In genomic region chr4:68267433-68267944, GRCh38 we compare ENCODE assay signal across 21 cellular contexts. TPM values are rescaled to one million over a fixed set of nuclear protein-coding genes. Genes with fewer than 3 reads are reported as not detected.
A peak's percentile ranks its signal among the peaks of the same experiment; 100 is the strongest.
DNase-seq lines count a peak whose midpoint lies in the region; ATAC-seq and TF ChIP-seq lines count a peak whose summit lies in the region.
"Had no signal": no experiment of that assay in that cellular context is flagged by ENCODE, and none has a peak within 500 bp of the region (broad histone marks: within the 10 kb centered on the region; RNA-seq: fewer than 3 reads in every experiment).

No MANE protein-coding gene starts in this region.

- no peak overlapping the region for H3K4me3 ChIP-seq in GM23248
- no peak overlapping the region for H3K4me3 ChIP-seq in fibroblast of the aortic adventitia (ENCODE audit: low read depth, low read length)
- H3K4me3 ChIP-seq in SK-N-SH (ENCODE audit: low read depth in 2 of 2, low read length in 1 of 2) = no peak overlapping the region
- H3K4me3 ChIP-seq: gastroesophageal sphincter, right atrium auricular region, SJCRH30 had no signal

- WGBS in GM23248 (ENCODE audit: low coverage in 1 of 2, low lambda C conversion rate in 2 of 2, missing lambda C conversion rate in 2 of 2), 2 experiments = 40 to 48% methylated on average over 2 of the region's 2 CpGs
- 0% methylated on average over 2 of the region's 2 CpGs for WGBS in SK-N-SH (ENCODE audit: low lambda C conversion rate)

- H3K36me3 ChIP-seq in GM23248 (ENCODE audit: low read depth) = no peaks in the 10 kb centered on the region
- no peaks in the 10 kb centered on the region for H3K36me3 ChIP-seq in SK-N-SH (replicated peaks in 1 of 2; ENCODE audit: control insufficient read depth in 1 of 2, insufficient read depth in 2 of 2, low read length in 1 of 2)
- H3K36me3 ChIP-seq: gastroesophageal sphincter, right atrium auricular region, SJCRH30 had no signal

- H2AFZ ChIP-seq in GM23248 (peak overlapping the region; percentile 46; the same call in 1 of the 2 replicates), SK-N-SH (ENCODE audit: low read depth) (no peak overlapping the region)

- no peaks in the 10 kb centered on the region for H3K27me3 ChIP-seq in GM23248 (replicated peaks; ENCODE audit: insufficient read depth)
- H3K27me3 ChIP-seq in SK-N-SH (ENCODE audit: insufficient read depth) = no peaks in the 10 kb centered on the region; the same call in 1 of the 2 replicates
- H3K27me3 ChIP-seq: gastroesophageal sphincter, right atrium auricular region, SJCRH30 had no signal

- peaks cover 19% of the 10 kb centered on the region for H3F3A ChIP-seq in GM23248 (ENCODE audit: insufficient read depth)
- no peaks in the 10 kb centered on the region for H3F3A ChIP-seq in SK-N-SH (replicated peaks; ENCODE audit: insufficient read depth)

- H3K27ac Mint-ChIP-seq in osteocyte (ENCODE audit: unreplicated experiment) = peak overlapping the region; percentile 75
- H3K27ac Mint-ChIP-seq: activated CD8-positive, alpha-beta memory T cell treated with anti-CD3 and anti-CD28 coated beads, Interleukin-2, amount 10 ng/mL, durations not matched to agents 7 days and 5 days; activated naive CD8-positive, alpha-beta T cell; CD14-positive monocyte; dendritic cell treated with granulocyte-macrophage colony-stimulating factor and Interleukin-4, amounts not matched to agents 40 ng/mL and 50 ng/mL, for 4 days had no signal

- H3K79me2 ChIP-seq in GM23248 (ENCODE audit: insufficient read depth) (no peaks in the 10 kb centered on the region), SK-N-SH (ENCODE audit: insufficient read depth) (no peaks in the 10 kb centered on the region)

- H3K4me2 ChIP-seq in GM23248 (ENCODE audit: unreplicated experiment) = no peak overlapping the region
- H3K4me2 ChIP-seq in SK-N-SH = no peak overlapping the region

- H3K4me3 Mint-ChIP-seq in osteocyte (ENCODE audit: unreplicated experiment) = no peak overlapping the region
- H3K4me3 Mint-ChIP-seq: activated CD8-positive, alpha-beta memory T cell treated with anti-CD3 and anti-CD28 coated beads, Interleukin-2, amount 10 ng/mL, durations not matched to agents 7 days and 5 days; activated naive CD8-positive, alpha-beta T cell; CD14-positive monocyte; dendritic cell treated with granulocyte-macrophage colony-stimulating factor and Interleukin-4, amounts not matched to agents 40 ng/mL and 50 ng/mL, for 4 days had no signal

- TF ChIP-seq RAD21 in SK-N-SH (IDR thresholded peaks at IDR 0.05; ENCODE audit: low read length) = no peak

- in situ Hi-C loops in GM23248 (cut with MboI) = no loop called here

- DNase-seq in GM23248 (peak; percentile 41), RPMI7951 (ENCODE audit: low read depth) (peak; percentile 20), fibroblast of the aortic adventitia (ENCODE audit: low read depth) (peak; percentile 61), osteocyte (ENCODE audit: extremely low spot score, unreplicated experiment) (no peak), NCI-H1048 (lab: John Stamatoyannopoulos, UW) (no peak), SK-N-SH (no peak)
- DNase-seq in activated CD8-positive, alpha-beta memory T cell treated with anti-CD3 and anti-CD28 coated beads for 24 hours = no peak
- DNase-seq: activated CD8-positive, alpha-beta memory T cell treated with anti-CD3 and anti-CD28 coated beads, Interleukin-2, amount 10 ng/mL, durations not matched to agents 7 days and 5 days; kidney; NCI-H2081; SJCRH30; stimulated activated naive CD8-positive, alpha-beta T cell treated with anti-CD3 and anti-CD28 coated beads, Interleukin-15, Interleukin-2, amounts not matched to agents 100 U/mL and 50 U/mL, for 24 hours had no signal

- H3K27me3 Mint-ChIP-seq in osteocyte (ENCODE audit: unreplicated experiment) = no peaks in the 10 kb centered on the region
- H3K27me3 Mint-ChIP-seq: activated CD8-positive, alpha-beta memory T cell treated with anti-CD3 and anti-CD28 coated beads, Interleukin-2, amount 10 ng/mL, durations not matched to agents 7 days and 5 days; activated naive CD8-positive, alpha-beta T cell had no signal

- no peaks in the 10 kb centered on the region for H4K20me1 ChIP-seq in GM23248 (ENCODE audit: insufficient read depth)
- H4K20me1 ChIP-seq in SK-N-SH (ENCODE audit: insufficient read depth) = no peaks in the 10 kb centered on the region

- no peaks in the 10 kb centered on the region for H3K36me3 Mint-ChIP-seq in osteocyte (ENCODE audit: unreplicated experiment)
- H3K36me3 Mint-ChIP-seq: CD14-positive monocyte had no signal

- no peak for TF ChIP-seq EP300 in SK-N-SH (IDR thresholded peaks at IDR 0.05; ENCODE audit: borderline replicate concordance in 1 of 2, low read depth in 1 of 2, low read length in 1 of 2)

- H3K9me3 Mint-ChIP-seq in osteocyte (ENCODE audit: unreplicated experiment) = no peaks in the 10 kb centered on the region
- H3K9me3 Mint-ChIP-seq: dendritic cell treated with granulocyte-macrophage colony-stimulating factor and Interleukin-4, amounts not matched to agents 40 ng/mL and 50 ng/mL, for 4 days had no signal

- H3K4me1 ChIP-seq in GM23248 (ENCODE audit: insufficient read depth) = peaks cover 13% of the 10 kb centered on the region
- H3K4me1 ChIP-seq in SK-N-SH (ENCODE audit: control insufficient read depth in 1 of 2, insufficient read depth in 2 of 2, low read depth in 1 of 2, low read length in 1 of 2) = no peaks in the 10 kb centered on the region
- H3K4me1 ChIP-seq: gastroesophageal sphincter, right atrium auricular region, SJCRH30 had no signal

- CTCF ChIA-PET in SK-N-SH (lab: Yijun Ruan, JAX) = interaction anchor here (1.3 kb wide), 1 partner anchor 108 kb away, joined by 6 read pairs; no protein-coding TSS in a partner anchor

- H3K9me2 ChIP-seq in GM23248 (ENCODE audit: insufficient read depth) = no peaks in the 10 kb centered on the region
- H3K9me2 ChIP-seq in SK-N-SH = no peaks in the 10 kb centered on the region

- TF ChIP-seq CTCF in fibroblast of the aortic adventitia (IDR thresholded peaks at IDR 0.05; ENCODE audit: insufficient read depth, low read length) (no peak), osteocyte (IDR thresholded peaks at IDR 0.05) (no peak), SK-N-SH (IDR thresholded peaks at IDR 0.05) (no peak)

- POLR2A ChIA-PET in SK-N-SH (lab: Yijun Ruan, JAX) = no interaction called here

- no peak overlapping the region for H3K9ac ChIP-seq in GM23248
- no peak overlapping the region for H3K9ac ChIP-seq in SK-N-SH

- H3K9me3 ChIP-seq in GM23248 (ENCODE audit: low read depth) (no peaks in the 10 kb centered on the region), SK-N-SH (no peaks in the 10 kb centered on the region)
- H3K9me3 ChIP-seq: gastroesophageal sphincter, right atrium auricular region, SJCRH30 had no signal

- ATAC-seq in HG03097 (IDR thresholded peaks at IDR 0.05; ENCODE audit: low FRiP score, unreplicated experiment) = no peak
- ATAC-seq: activated CD8-positive, alpha-beta memory T cell treated with anti-CD3 and anti-CD28 coated beads, Interleukin-2, amount 10 ng/mL, durations not matched to agents 7 days and 5 days; gastroesophageal sphincter; stimulated activated naive CD8-positive, alpha-beta T cell treated with anti-CD3 and anti-CD28 coated beads, Interleukin-15, Interleukin-2, amounts not matched to agents 100 U/mL and 50 U/mL, for 24 hours had no signal

- H3K27ac ChIP-seq in GM23248 = no peak overlapping the region
- no peak overlapping the region for H3K27ac ChIP-seq in SK-N-SH (ENCODE audit: low read depth in 2 of 2, low read length in 1 of 2)
- H3K27ac ChIP-seq: gastroesophageal sphincter, HL-60, right atrium auricular region, SJCRH30 had no signal

- peaks cover 21% of the 10 kb centered on the region for H3K4me1 Mint-ChIP-seq in osteocyte (ENCODE audit: unreplicated experiment)

TF ChIP-seq in SK-N-SH, 30 proteins besides CTCF, POLR2A, EP300 and RAD21:
- no peak for TF ChIP-seq FOSL2 (IDR thresholded peaks at IDR 0.05; ENCODE audit: borderline replicate concordance, low read depth)
- TF ChIP-seq NFIC (IDR thresholded peaks at IDR 0.05; ENCODE audit: borderline replicate concordance) = no peak
TF ChIP-seq in SK-N-SH: peak in this region for 0.

RNA-seq across cellular contexts. Expression of gene TMPRSS11B, which starts 22.0 kb away (rescaled TPM):
- not detected in 2 replicates for total RNA-seq in GM23248 (2014; rRNA removed; shearing (Covaris generic))
- polyA plus RNA-seq in GM23248 (2016; fragmentation: Nextera tagmentation; extraction: Ambion mirVana) (not detected in 2 replicates), SK-N-SH (2012; rRNA removed) (not detected in 2 replicates)
- total RNA-seq in RPMI7951 (2014; rRNA removed; shearing (Covaris generic)) = not detected in 2 replicates
- total RNA-seq in fibroblast of the aortic adventitia (ENCODE audit: low replicate concordance) (not detected in 2 replicates), osteocyte (not detected in 2 replicates)
- not detected in 2 replicates for polyA plus RNA-seq in SK-N-SH (2012; cell fraction: cytosol; rRNA removed)
- polyA plus RNA-seq in SK-N-SH (2012; cell fraction: nucleus; rRNA removed) = not detected in 2 replicates
- total RNA-seq: activated CD8-positive, alpha-beta memory T cell treated with anti-CD3 and anti-CD28 coated beads, Interleukin-2, amount 10 ng/mL, durations not matched to agents 7 days and 5 days; G401; H1; kidney; right atrium auricular region; SJCRH30 had no signal
- polyA plus RNA-seq: CD14-positive monocyte, H1 had no signal

Comparison
In these comparisons a context has a peak if more than half of its experiments do, and no peak if none do; other contexts are left out.
1. DNase-seq: peak in GM23248 (single experiment), RPMI7951 (single experiment) and fibroblast of the aortic adventitia (single experiment); none in osteocyte (single experiment), activated CD8-positive, alpha-beta memory T cell treated with anti-CD3 and anti-CD28 coated beads for 24 hours (single experiment), NCI-H1048 (single experiment) and SK-N-SH (single experiment).